ENCODE assay signal across 8 cellular contexts in genomic region chr6:26195924-26196845, GRCh38.
A peak's percentile ranks its signal among the peaks of the same experiment; 100 is the strongest.
DNase-seq lines count a peak whose midpoint lies in the region; ATAC-seq, FAIRE-seq and TF ChIP-seq lines count a peak whose summit lies in the region.

No MANE protein-coding gene starts in this region.

- no peak for TF ChIP-seq POLR2A in endothelial cell of umbilical vein (IDR thresholded peaks at IDR 0.05; ENCODE audit: low read depth, low read length)

- H2BK15ac ChIP-seq in neuronal stem cell (ENCODE audit: low read length), result no peak overlapping the region

- dilution Hi-C loops in endothelial cell of umbilical vein (cut with MboI; ENCODE audit: extremely low pct_ligation_motif_present, low sequenced_read_pairs), result no loop called here

- CTCF ChIA-PET in T-cell (lab: Charles Lee), result interaction anchor here (0.6 to 6.4 kb wide), 16 partner anchors 8 to 79 kb away, joined by 3 to 73 read pairs (median 8); a partner anchor contains a TSS
- CTCF ChIA-PET in endothelial cell of umbilical vein (lab: Charles Lee), result interaction anchor here (1.8 to 4.5 kb wide), 6 partner anchors 8 to 38 kb away, joined by 8 to 25 read pairs (median 18); a partner anchor contains a TSS

- H3K27ac Mint-ChIP-seq in T-cell, result peak overlapping the region; percentile 93 to 98

- POLR2A ChIA-PET in T-cell (lab: Charles Lee) (interaction anchor here (0.5 to 9.1 kb wide), 44 partner anchors 8 to 1697 kb away, joined by 3 to 526 read pairs (median 7); a partner anchor contains a TSS), endothelial cell of umbilical vein (lab: Charles Lee) (interaction anchor here (0.6 to 6.1 kb wide), 13 partner anchors 8 to 1697 kb away, joined by 3 to 122 read pairs (median 5); a partner anchor contains a TSS)

- H3K27ac ChIP-seq in right atrium auricular region (peak overlapping the region; percentile 91 to 95), endothelial cell of umbilical vein (ENCODE audit: insufficient read depth, low read depth, low read length) (peak overlapping the region; percentile 94), neuronal stem cell (replicated peaks; ENCODE audit: low read length) (peak overlapping the region; percentile 68)

- no CpG with 5 or more reads among the region's 28 CpGs for WGBS in neuronal stem cell (ENCODE audit: extremely low coverage in 2 of 2, insufficient read length in 2 of 2, insufficient replicate concordance in 1 of 2), 2 donors

- no peaks in the 10 kb centered on the region for H4K20me1 ChIP-seq in endothelial cell of umbilical vein (replicated peaks; ENCODE audit: control insufficient read depth, extremely low read depth, insufficient read depth, low read length)

- peak overlapping the region; percentile 87 for H3K23ac ChIP-seq in neuronal stem cell (ENCODE audit: low read depth, low read length, poor library complexity)

- intact Hi-C loops in left cardiac atrium (cut with DNase I) (no loop called here), endothelial cell of umbilical vein (cut with micrococcal nuclease) (loop anchor here (5.0 kb wide), 1 partner anchor 1616 kb away; a partner anchor contains a TSS)

- H3K27me3 ChIP-seq in right atrium auricular region (no peaks in the 10 kb centered on the region), endothelial cell of umbilical vein (ENCODE audit: control insufficient read depth in 2 of 2, insufficient read depth in 2 of 2, low read length in 2 of 2) (no peaks in the 10 kb centered on the region), neuronal stem cell (ENCODE audit: control insufficient read depth in 3 of 3, insufficient read depth in 3 of 3, low read depth in 1 of 3, low read length in 3 of 3) (no peaks in the 10 kb centered on the region)

- H3K4me2 ChIP-seq in endothelial cell of umbilical vein (ENCODE audit: insufficient read depth, low read length) (peak overlapping the region; percentile 70), neuronal stem cell (ENCODE audit: insufficient read depth, low read length, poor library complexity, severe bottlenecking) (peak overlapping the region; percentile 53)

- no peak overlapping the region for H2BK12ac ChIP-seq in neuronal stem cell (ENCODE audit: low read length)

- H2AK5ac ChIP-seq in neuronal stem cell (ENCODE audit: low read depth, low read length), result peak overlapping the region; percentile 68

- H4K8ac ChIP-seq in neuronal stem cell (ENCODE audit: low read depth, low read length), result no peak overlapping the region

- peak overlapping the region; percentile 64 to 67 for H3K4me3 ChIP-seq in right atrium auricular region
- H3K4me3 ChIP-seq in endothelial cell of umbilical vein (replicated peaks in 1 of 3; ENCODE audit: insufficient read depth in 1 of 3, low read depth in 1 of 3, low read length in 3 of 3), result peak overlapping the region; percentile 45 to 98 (median 52)
- H3K4me3 ChIP-seq in neuronal stem cell (ENCODE audit: low read length in 2 of 2), result peak overlapping the region; percentile 94

- H3K4ac ChIP-seq in neuronal stem cell (ENCODE audit: low read length), result no peak overlapping the region

- H3K36me3 ChIP-seq in right atrium auricular region (no peaks in the 10 kb centered on the region), endothelial cell of umbilical vein (ENCODE audit: control insufficient read depth in 2 of 2, extremely low read depth in 1 of 2, insufficient read depth in 2 of 2, low read length in 2 of 2) (no peaks in the 10 kb centered on the region), neuronal stem cell (replicated peaks in 1 of 2; ENCODE audit: control insufficient read depth in 2 of 2, insufficient read depth in 2 of 2, low read length in 2 of 2) (no peaks in the 10 kb centered on the region)

- no peaks in the 10 kb centered on the region for H3K79me1 ChIP-seq in neuronal stem cell (ENCODE audit: low read depth, low read length)

- H2BK5ac ChIP-seq in neuronal stem cell (ENCODE audit: low read length), result no peak overlapping the region

- H3K18ac ChIP-seq in neuronal stem cell (ENCODE audit: low read length), result peak overlapping the region; percentile 96

- H3K9ac ChIP-seq in endothelial cell of umbilical vein (replicated peaks; ENCODE audit: extremely low read depth, insufficient read depth, low read length), result peak overlapping the region; percentile 99
- peak overlapping the region; percentile 97 for H3K9ac ChIP-seq in neuronal stem cell (ENCODE audit: low read depth, low read length, poor library complexity)

- H2AFZ ChIP-seq in endothelial cell of umbilical vein (ENCODE audit: low read depth, low read length) (peak overlapping the region; percentile 51), neuronal stem cell (ENCODE audit: low read length) (peak overlapping the region; percentile 27)

- no peaks in the 10 kb centered on the region for H3K9me3 Mint-ChIP-seq in T-cell

- H3K4me3 Mint-ChIP-seq in T-cell, result peak overlapping the region; percentile 95 to 98 (median 97)

- TF ChIP-seq CTCF in right atrium auricular region (IDR thresholded peaks at IDR 0.05), result no peak
- TF ChIP-seq CTCF in endothelial cell of umbilical vein (IDR thresholded peaks at IDR 0.05; ENCODE audit: extremely low read depth in 1 of 2, insufficient read depth in 1 of 2, low read depth in 1 of 2, low read length in 2 of 2), result no peak

- H3K36me3 Mint-ChIP-seq in T-cell, result no peaks in the 10 kb centered on the region

- H3K9me3 ChIP-seq in right atrium auricular region, result no peaks in the 10 kb centered on the region
- no peaks in the 10 kb centered on the region for H3K9me3 ChIP-seq in endothelial cell of umbilical vein (replicated peaks; ENCODE audit: control insufficient read depth, insufficient read depth, low read length)
- H3K9me3 ChIP-seq in neuronal stem cell (replicated peaks in 1 of 2; ENCODE audit: control insufficient read depth in 2 of 2, insufficient read depth in 1 of 2, low read depth in 1 of 2, low read length in 2 of 2), result no peaks in the 10 kb centered on the region

- no peak for FAIRE-seq in endothelial cell of umbilical vein (lab: Jason Lieb, UNC)

- no TSS peak for BruUV-seq in endothelial cell of umbilical vein (replicated peaks; lab: Mats Ljungman, UMichigan)

- no peak overlapping the region for H4K91ac ChIP-seq in neuronal stem cell (ENCODE audit: low read depth, low read length, poor library complexity)

- H3K4me1 ChIP-seq in right atrium auricular region (peaks cover 0 to 36% of the 10 kb centered on the region in 2 donors), endothelial cell of umbilical vein (ENCODE audit: control insufficient read depth, extremely low read depth, insufficient read depth, low read length) (peaks cover 19% of the 10 kb centered on the region), neuronal stem cell (ENCODE audit: control insufficient read depth in 2 of 2, insufficient read depth in 1 of 2, low read depth in 1 of 2, low read length in 2 of 2) (peaks cover 2 to 16% of the 10 kb centered on the region in 2 donors)

- H2BK120ac ChIP-seq in neuronal stem cell (ENCODE audit: low read depth, low read length), result peak overlapping the region; percentile 33

- H3K79me2 ChIP-seq in endothelial cell of umbilical vein (ENCODE audit: control insufficient read depth, insufficient read depth, low read length), result no peaks in the 10 kb centered on the region

- H3K14ac ChIP-seq in neuronal stem cell (ENCODE audit: low read length), result no peak overlapping the region

- ATAC-seq in left cardiac atrium (no peak), T-cell (replicated peaks in 1 of 4) (no peak), HG02840 (IDR thresholded peaks at IDR 0.05; ENCODE audit: low FRiP score, unreplicated experiment) (no peak)

- no peaks in the 10 kb centered on the region for H3K9me1 ChIP-seq in endothelial cell of umbilical vein (replicated peaks; ENCODE audit: control insufficient read depth, extremely low read depth, insufficient read depth, low read length)

- DNase-seq in right atrium auricular region (ENCODE audit: low spot score) (no peak), left cardiac atrium (no peak), T-cell (peak in 4 of 34 experiments; percentile 20 to 30 (median 26)), endothelial cell of umbilical vein (ENCODE audit: low read depth, low spot score) (peak; percentile 28), neuronal stem cell (ENCODE audit: low spot score) (no peak), iPS-NIHi11 (ENCODE audit: low spot score) (no peak), NCI-H774 (lab: John Stamatoyannopoulos, UW) (no peak)

- peaks cover 37 to 57% (median 44%) of the 10 kb centered on the region in 3 donors for H3K4me1 Mint-ChIP-seq in T-cell

- no peaks in the 10 kb centered on the region for H3K27me3 Mint-ChIP-seq in T-cell

TF ChIP-seq in endothelial cell of umbilical vein, 7 proteins besides CTCF, POLR2A, EP300 and RAD21:
- TF ChIP-seq POLR2AphosphoS5 (IDR thresholded peaks at IDR 0.05; ENCODE audit: insufficient read depth, low read depth, low read length) (peak; percentile 15), MAX (IDR thresholded peaks at IDR 0.05; ENCODE audit: insufficient read depth, insufficient read length) (no peak)
TF ChIP-seq in endothelial cell of umbilical vein: peak in this region for 1.
